ENCODE assay signal across 8 cellular contexts in the genomic region with DNA sequence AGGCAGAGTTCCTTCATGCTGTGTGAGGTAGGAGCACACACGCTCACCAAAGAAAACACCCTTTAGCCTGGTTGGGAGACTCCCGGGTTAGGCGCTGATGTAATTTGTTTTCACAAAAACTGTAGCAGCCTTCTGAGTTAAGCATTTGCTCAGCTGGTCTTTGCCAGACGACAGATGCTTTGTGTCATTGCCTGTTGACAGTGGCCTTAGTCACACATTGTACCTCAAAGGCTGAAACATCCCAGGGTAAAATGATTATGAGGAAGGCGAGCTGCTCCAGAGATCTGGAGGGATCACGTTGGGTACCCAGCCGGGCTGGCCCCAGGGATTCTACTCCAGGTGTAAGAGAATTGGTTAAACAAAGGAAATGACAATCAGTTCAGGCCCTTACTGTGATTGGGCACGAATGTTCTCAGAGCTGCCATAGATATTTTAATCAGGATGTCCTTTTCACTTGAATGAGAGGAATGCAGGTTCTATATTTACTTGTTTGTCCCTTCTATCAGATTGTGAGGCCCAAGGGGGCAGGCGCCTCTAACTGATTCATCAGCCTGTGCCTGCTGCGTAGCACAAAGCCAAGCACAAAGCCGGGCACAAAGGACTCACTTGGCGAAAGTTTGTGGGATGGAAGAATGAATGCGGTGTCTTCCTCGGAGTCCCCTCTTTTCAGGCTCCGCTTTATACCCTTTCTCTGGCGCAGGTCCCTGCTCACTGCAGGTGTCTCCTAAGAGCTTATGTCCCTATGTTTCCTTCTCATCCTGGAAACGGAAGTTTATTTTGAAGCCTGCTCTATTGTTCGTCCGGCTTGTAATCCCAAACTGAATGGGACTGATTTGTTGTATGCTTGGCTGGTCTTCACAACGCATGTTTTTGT. TPM values are rescaled to one million over a fixed set of nuclear protein-coding genes. Genes with fewer than 3 reads are reported as not detected.
DNase-seq lines count a peak whose midpoint lies in the region; ATAC-seq, FAIRE-seq and TF ChIP-seq lines count a peak whose summit lies in the region.

No MANE protein-coding gene starts in this region.

- intact Hi-C loops in cardiac septum (cut with DNase I) = loop anchor here (5.0 kb wide), 1 partner anchor 40 kb away; no protein-coding TSS in a partner anchor

- DNase-seq in H54 (ENCODE audit: insufficient read length, low spot score) (peak; percentile 51), SK-N-DZ (ENCODE audit: low spot score) (peak; percentile 96), cardiac septum (ENCODE audit: low spot score) (peak; percentile 78), retina (peak; percentile 44), NCI-H128 (lab: John Stamatoyannopoulos, UW; ENCODE audit: unreplicated experiment) (no peak)

- TF ChIP-seq POLR2A in H54 (IDR thresholded peaks at IDR 0.05; ENCODE audit: low read depth, low read length) = no peak

- ATAC-seq in HG03097 (IDR thresholded peaks at IDR 0.05; ENCODE audit: low FRiP score, unreplicated experiment) (no peak), GM21529 (IDR thresholded peaks at IDR 0.05; ENCODE audit: unreplicated experiment) (no peak), HG02885 (IDR thresholded peaks at IDR 0.05; ENCODE audit: poor library complexity, unreplicated experiment) (no peak)

- FAIRE-seq in H54 (lab: Jason Lieb, UNC) = peak; percentile 83

RNA-seq across cellular contexts. Expression of a gene that starts 47.1 kb away (rescaled TPM):
- 182 and 240 TPM in 2 replicates for polyA plus RNA-seq in SK-N-DZ (2014; cell fraction: cytosol; rRNA removed)
- polyA plus RNA-seq in SK-N-DZ (2014; cell fraction: nucleus; rRNA removed) = 479 and 545 TPM in 2 replicates
- 5.3 TPM for total RNA-seq in cardiac septum

RNA-seq across cellular contexts. Expression of a gene that starts 58.0 kb away (rescaled TPM):
- polyA plus RNA-seq in SK-N-DZ (2014; cell fraction: cytosol; rRNA removed) = 31.1 and 41.1 TPM in 2 replicates
- 45.7 and 53.2 TPM in 2 replicates for polyA plus RNA-seq in SK-N-DZ (2014; cell fraction: nucleus; rRNA removed)
- total RNA-seq in cardiac septum = 27.9 TPM
